8 cellular contexts compared by ENCODE assay signal in genomic region chr12:108857158-108857407, GRCh38. TPM values are rescaled to one million over a fixed set of nuclear protein-coding genes. Genes with fewer than 3 reads are reported as not detected.
DNase-seq lines count a peak whose midpoint lies in the region; ATAC-seq and TF ChIP-seq lines count a peak whose summit lies in the region.

No MANE protein-coding gene starts in this region.

- H3K36me3 Mint-ChIP-seq in CD4-positive, alpha-beta T cell (ENCODE audit: low read depth) = peaks cover 9% of the 10 kb centered on the region

- ATAC-seq in CD4-positive, alpha-beta T cell (ENCODE audit: poor library complexity) = no peak
- ATAC-seq in HG03521 (IDR thresholded peaks at IDR 0.05; ENCODE audit: unreplicated experiment) (peak; percentile 27), GM18873 (IDR thresholded peaks at IDR 0.05; ENCODE audit: low FRiP score, unreplicated experiment) (no peak), HG03139 (IDR thresholded peaks at IDR 0.05; ENCODE audit: unreplicated experiment) (no peak)

- intact Hi-C loops in CD4-positive, alpha-beta T cell (cut with DNase I, micrococcal nuclease) = loop anchor here (1.0 to 10.0 kb wide), 10 partner anchors 130 to 1268 kb away; partner anchors contain the start of genes ISCU (in 2 of the 2), ALKBH2 (in 1 of the 2), FAM222A (in 1 of the 2) and FICD (in 1 of the 2)
- intact Hi-C loops in mammary epithelial cell (cut with micrococcal nuclease) = loop anchor here (10.0 kb wide), 1 partner anchor 238 kb away; the partner anchor contains the start of genes ALKBH2 and UNG

- no peaks in the 10 kb centered on the region for H3K9me3 Mint-ChIP-seq in CD4-positive, alpha-beta T cell

- TF ChIP-seq CTCF in CD4-positive, alpha-beta T cell (IDR thresholded peaks at IDR 0.05) = no peak
- TF ChIP-seq CTCF in mammary epithelial cell (conservative IDR thresholded peaks at IDR 0.05 in 1 of 2, IDR thresholded peaks at IDR 0.05 in 1 of 2; ENCODE audit: extremely low read depth in 1 of 2, insufficient read depth in 1 of 2, low read depth in 1 of 2, low read length in 2 of 2) = no peak

- H2AFZ ChIP-seq in mammary epithelial cell (ENCODE audit: low read depth, low read length) = no peak overlapping the region

- H3K4me3 Mint-ChIP-seq in CD4-positive, alpha-beta T cell = peak overlapping the region; percentile 95

- peak overlapping the region; percentile 100 for H3K9ac ChIP-seq in mammary epithelial cell (ENCODE audit: insufficient read depth, low read length)

- peak overlapping the region; percentile 67 for H3K4me2 ChIP-seq in mammary epithelial cell (ENCODE audit: insufficient read depth, low read depth, low read length)

- CTCF ChIA-PET in CD4-positive, alpha-beta T cell (lab: Charles Lee) = interaction anchor here (0.8 to 1.3 kb wide), 2 partner anchors 236 to 255 kb away, joined by 3 read pairs; partner anchors contain the start of gene ALKBH2
- CTCF ChIA-PET in mammary epithelial cell (lab: Charles Lee; ENCODE audit: low non-redundant PET) = interaction anchor here (0.6 kb wide), 1 partner anchor 23 kb away, joined by 8 read pairs; no protein-coding TSS in a partner anchor

- H3K36me3 ChIP-seq in mammary epithelial cell (ENCODE audit: insufficient read depth, low read length) = peaks cover 8% of the 10 kb centered on the region
- H3K36me3 ChIP-seq in mesodermal cell (ENCODE audit: control insufficient read depth, insufficient read depth, low read length) = peaks cover 33% of the 10 kb centered on the region

- no peak for DNase-seq in CD4-positive, alpha-beta T cell
- DNase-seq in mammary epithelial cell = no peak
- no peak for DNase-seq in DMS114 treated with DMSO at 0.1 percent for 48 hours (lab: John Stamatoyannopoulos, UW; ENCODE audit: unreplicated experiment)
- DNase-seq in COLO829 (ENCODE audit: low spot score) = no peak

- dilution Hi-C loops in mammary epithelial cell (cut with HindIII; ENCODE audit: low sequenced_read_pairs) = no loop called here

- H3K9me3 ChIP-seq in CD4-positive, alpha-beta T cell (ENCODE audit: control insufficient read depth, low read length) = no peaks in the 10 kb centered on the region
- H3K9me3 ChIP-seq in mammary epithelial cell (replicated peaks; ENCODE audit: insufficient read depth, low read length) (no peaks in the 10 kb centered on the region), mesodermal cell (ENCODE audit: control insufficient read depth, low read length) (no peaks in the 10 kb centered on the region)

- BruUV-seq in mammary epithelial cell (replicated peaks; lab: Mats Ljungman, UMichigan) = no TSS peak

- no peaks in the 10 kb centered on the region for H3K27me3 ChIP-seq in CD4-positive, alpha-beta T cell (ENCODE audit: control insufficient read depth, insufficient read depth, low read length)
- no peaks in the 10 kb centered on the region for H3K27me3 ChIP-seq in mammary epithelial cell (ENCODE audit: insufficient read depth, low read length)

- H3K27ac ChIP-seq in CD4-positive, alpha-beta T cell (ENCODE audit: low read depth, low read length) = peak overlapping the region; percentile 22
- H3K27ac ChIP-seq in mammary epithelial cell (ENCODE audit: insufficient read depth, low read depth, low read length) (peak overlapping the region; percentile 97), mesodermal cell (ENCODE audit: low read depth, low read length, severe bottlenecking) (peak overlapping the region; percentile 91)

- H4K20me1 ChIP-seq in mammary epithelial cell (ENCODE audit: insufficient read depth, low read length) = no peaks in the 10 kb centered on the region

- in situ Hi-C loops in mammary epithelial cell (cut with MboI; ENCODE audit: low sequenced_read_pairs in 2 of 2) = no loop called here

- H3K4me3 ChIP-seq in mammary epithelial cell (replicated peaks in 1 of 3; ENCODE audit: insufficient read depth in 1 of 3, low read depth in 2 of 3, low read length in 3 of 3) = peak overlapping the region; percentile 83 to 94 (median 91)
- peak overlapping the region; percentile 79 for H3K4me3 ChIP-seq in mesodermal cell (ENCODE audit: extremely low read depth, insufficient read depth, low read length, poor library complexity, severe bottlenecking)

- H3K27me3 Mint-ChIP-seq in CD4-positive, alpha-beta T cell = no peaks in the 10 kb centered on the region

- H3K79me2 ChIP-seq in mammary epithelial cell (ENCODE audit: insufficient read depth, low read length) = peaks cover 53% of the 10 kb centered on the region

- POLR2A ChIA-PET in CD4-positive, alpha-beta T cell (lab: Charles Lee) = interaction anchor here (0.7 to 2.5 kb wide), 15 partner anchors 8 to 297 kb away, joined by 3 to 33 read pairs (median 5); partner anchors contain the start of genes ALKBH2, ISCU, SART3 and SELPLG

- peak overlapping the region; percentile 90 for H3K27ac Mint-ChIP-seq in CD4-positive, alpha-beta T cell

- peaks cover 39% of the 10 kb centered on the region for H3K4me1 Mint-ChIP-seq in CD4-positive, alpha-beta T cell (ENCODE audit: low read depth)

- 4% methylated on average over 16 of the region's 30 CpGs for WGBS in mammary epithelial cell (ENCODE audit: low coverage, missing lambda C conversion rate)
- WGBS in mesodermal cell (ENCODE audit: insufficient coverage in 2 of 2), 2 experiments = 0% methylated on average over 5 to 27 of the region's 30 CpGs

- H3K4me1 ChIP-seq in mammary epithelial cell (ENCODE audit: insufficient read depth, low read length) = peaks cover 28% of the 10 kb centered on the region
- H3K4me1 ChIP-seq in mesodermal cell (ENCODE audit: control insufficient read depth, insufficient read depth, low read length, poor library complexity, severe bottlenecking) = peaks cover 30% of the 10 kb centered on the region

RNA-seq across cellular contexts. Expression of gene SSH1, which starts 0.3 kb away (rescaled TPM):
- total RNA-seq in CD4-positive, alpha-beta T cell = 10 to 100 TPM; 21.1 to 24.2 TPM
- 10 to 100 TPM; 29.3 to 88.6 TPM for total RNA-seq in mammary epithelial cell
- 20.8 TPM for polyA plus RNA-seq in mammary epithelial cell
- polyA minus RNA-seq in mammary epithelial cell = 43.7 TPM
- polyA plus RNA-seq in mesodermal cell (2013, experiment 1 of 2) = 39.1 TPM
- 31.0 TPM for polyA plus RNA-seq in mesodermal cell (2013, experiment 2 of 2)

RNA-seq across cellular contexts. Expression of gene DAO, which starts 22.8 kb away (rescaled TPM):
- total RNA-seq in CD4-positive, alpha-beta T cell = not detected
- total RNA-seq in mammary epithelial cell = not detected
- polyA plus RNA-seq in mammary epithelial cell = not detected
- polyA minus RNA-seq in mammary epithelial cell = not detected
- polyA plus RNA-seq in mesodermal cell (2013, experiment 1 of 2) = not detected
- not detected for polyA plus RNA-seq in mesodermal cell (2013, experiment 2 of 2)

Comparison
In these comparisons a context has a peak if more than half of its experiments do, and no peak if none do; other contexts are left out.
1. H3K27ac ChIP-seq: peak in every context shown above with its lines; median percentile 97 in mammary epithelial cell; 91 in mesodermal cell; 22 in CD4-positive, alpha-beta T cell.